2 cellular contexts compared by ENCODE assay signal in genomic region chr4:156169861-156170260, GRCh38.
TF ChIP-seq lines count a peak whose summit lies in the region.

No MANE protein-coding gene starts in this region.

TF ChIP-seq in HCT116, 20 proteins besides CTCF, POLR2A, EP300 and RAD21:
- TF ChIP-seq TCF7L2 (IDR thresholded peaks at IDR 0.05; ENCODE audit: borderline replicate concordance, extremely low read depth, insufficient read depth, insufficient read length) (no peak), CBX3 (IDR thresholded peaks at IDR 0.05; ENCODE audit: low read depth) (no peak), EGR1 (IDR thresholded peaks at IDR 0.05; ENCODE audit: low read depth) (no peak), SIN3A (IDR thresholded peaks at IDR 0.05; ENCODE audit: low read depth) (no peak), POLR2AphosphoS5 (IDR thresholded peaks at IDR 0.05; ENCODE audit: low read depth, low read length) (no peak), ATF3 (IDR thresholded peaks at IDR 0.05) (no peak), YY1 (IDR thresholded peaks at IDR 0.05; ENCODE audit: extremely low read depth, insufficient replicate concordance, low read depth, low read length) (no peak), ELF1 (IDR thresholded peaks at IDR 0.05; ENCODE audit: borderline replicate concordance, low read depth) (no peak), SP1 (IDR thresholded peaks at IDR 0.05; ENCODE audit: low read depth) (no peak), ZFX (IDR thresholded peaks at IDR 0.05) (no peak), MAX (IDR thresholded peaks at IDR 0.05) (no peak), EZH2phosphoT487 (IDR thresholded peaks at IDR 0.05; ENCODE audit: borderline replicate concordance) (no peak), EZH2 (IDR thresholded peaks at IDR 0.05) (no peak)

TF ChIP-seq in GM12878, 131 proteins besides CTCF, POLR2A, EP300 and RAD21:
- no peak for TF ChIP-seq ETV6 (conservative IDR thresholded peaks at IDR 0.05 in 1 of 2, IDR thresholded peaks at IDR 0.05 in 1 of 2; ENCODE audit: borderline replicate concordance in 1 of 2, low read depth in 1 of 2)
- TF ChIP-seq STAT1 (conservative IDR thresholded peaks at IDR 0.05), result no peak
- no peak for TF ChIP-seq ZNF274 (IDR thresholded peaks at IDR 0.05; ENCODE audit: insufficient read depth, insufficient read length)
